2 cellular contexts compared by ENCODE assay signal in the genomic region with DNA sequence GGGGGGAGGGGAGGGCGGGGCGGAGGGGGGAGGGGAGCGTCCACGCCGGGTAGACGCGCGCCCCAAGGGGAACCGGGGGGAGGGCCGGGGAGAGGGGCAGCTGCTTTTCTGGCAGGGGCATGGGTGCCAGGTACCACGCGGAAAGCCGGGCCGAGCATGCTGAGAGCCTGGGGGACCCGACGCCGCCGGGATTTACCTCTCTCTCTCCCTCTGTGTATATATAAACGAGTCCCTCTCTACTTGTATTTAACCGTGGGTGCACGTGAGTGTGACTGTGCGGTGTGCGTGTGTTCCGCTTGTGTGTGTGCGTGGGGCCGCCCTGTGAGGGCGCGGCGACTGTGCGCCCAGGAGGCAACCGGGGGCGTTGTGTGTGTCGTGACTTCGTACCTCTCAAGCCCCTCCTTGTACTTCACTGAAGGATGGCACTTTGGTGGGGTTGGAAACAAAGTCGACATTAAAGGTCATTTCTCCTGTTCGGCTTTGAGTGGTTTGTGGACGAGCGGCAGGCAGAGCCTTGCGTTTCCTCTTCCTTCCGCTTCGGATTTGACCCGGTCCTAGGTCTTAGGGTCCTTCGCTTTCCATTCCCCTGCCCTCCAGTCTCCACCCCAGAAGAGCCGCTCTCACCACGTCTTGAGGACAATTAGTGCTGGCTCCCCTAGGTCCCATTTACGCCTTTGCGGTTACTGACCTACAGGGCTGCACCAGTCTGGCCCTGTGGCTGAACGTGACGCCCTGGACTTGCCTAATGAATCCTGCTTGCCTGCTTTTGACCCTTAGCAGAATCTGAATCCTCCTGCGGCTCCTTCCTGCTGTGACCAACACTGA.
TF ChIP-seq lines count a peak whose summit lies in the region.

No MANE protein-coding gene starts in this region.

TF ChIP-seq in HEK293, 187 proteins besides CTCF, POLR2A, EP300 and RAD21:
- TF ChIP-seq EGR2 (tag by site-specific recombination; IDR thresholded peaks at IDR 0.05; ENCODE audit: low read depth) (0 out of 2 replicates have a peak, but pooled peaks have one; percentile 14), ZNF311 (tag by site-specific recombination; IDR thresholded peaks at IDR 0.05; ENCODE audit: borderline replicate concordance) (no peak), ZNF292 (tag by site-specific recombination; IDR thresholded peaks at IDR 0.05; ENCODE audit: borderline replicate concordance, low read depth) (no peak), ZNF341 (tag by site-specific recombination; IDR thresholded peaks at IDR 0.05; ENCODE audit: low read depth) (no peak)

TF ChIP-seq in H1, 55 proteins besides CTCF, POLR2A, EP300 and RAD21:
- TF ChIP-seq EZH2 (IDR thresholded peaks at IDR 0.05; ENCODE audit: low read depth, low read length, severe bottlenecking) = peak; percentile 62
- no peak for TF ChIP-seq SRF (IDR thresholded peaks at IDR 0.05; ENCODE audit: low read depth, low read length)
- no peak for TF ChIP-seq KDM1A (IDR thresholded peaks at IDR 0.05; ENCODE audit: borderline replicate concordance, low read length)
- no peak for TF ChIP-seq SIX5 (IDR thresholded peaks at IDR 0.05; ENCODE audit: low read depth, low read length)
- no peak for TF ChIP-seq CHD7 (IDR thresholded peaks at IDR 0.05; ENCODE audit: insufficient replicate concordance, low read length)
- TF ChIP-seq MAFK (IDR thresholded peaks at IDR 0.05; ENCODE audit: low read depth, low read length) = no peak
- no peak for TF ChIP-seq ASH2L (IDR thresholded peaks at IDR 0.05; ENCODE audit: low read length)
- no peak for TF ChIP-seq SIN3A (conservative IDR thresholded peaks at IDR 0.05 in 1 of 2, IDR thresholded peaks at IDR 0.05 in 1 of 2; ENCODE audit: low read depth in 1 of 2, low read length in 2 of 2)
- peak; percentile 83; the same call in 1 of the 2 replicates for TF ChIP-seq E2F6 (IDR thresholded peaks at IDR 0.05)
- TF ChIP-seq FOSL1 (IDR thresholded peaks at IDR 0.05; ENCODE audit: insufficient read depth, low read depth, low read length) = no peak
- peak; percentile 51; the same call in 1 of the 2 replicates for TF ChIP-seq SUZ12 (IDR thresholded peaks at IDR 0.05; ENCODE audit: low read length)
- TF ChIP-seq NANOG (IDR thresholded peaks at IDR 0.05; ENCODE audit: insufficient read depth, low read depth, low read length, poor library complexity, severe bottlenecking) = no peak
- no peak for TF ChIP-seq SAP30 (IDR thresholded peaks at IDR 0.05; ENCODE audit: insufficient read depth, insufficient replicate concordance, low read length)
- TF ChIP-seq, protein P1, sequence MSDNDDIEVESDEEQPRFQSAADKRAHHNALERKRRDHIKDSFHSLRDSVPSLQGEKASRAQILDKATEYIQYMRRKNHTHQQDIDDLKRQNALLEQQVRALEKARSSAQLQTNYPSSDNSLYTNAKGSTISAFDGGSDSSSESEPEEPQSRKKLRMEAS (IDR thresholded peaks at IDR 0.05) = peak; percentile 82
- no peak for TF ChIP-seq POU5F1 (IDR thresholded peaks at IDR 0.05; ENCODE audit: low read depth, low read length)
- no peak for TF ChIP-seq SIRT6 (IDR thresholded peaks at IDR 0.05; ENCODE audit: low read length)
